Comparison of ENCODE assay signal across 8 cellular contexts in the genomic region with DNA sequence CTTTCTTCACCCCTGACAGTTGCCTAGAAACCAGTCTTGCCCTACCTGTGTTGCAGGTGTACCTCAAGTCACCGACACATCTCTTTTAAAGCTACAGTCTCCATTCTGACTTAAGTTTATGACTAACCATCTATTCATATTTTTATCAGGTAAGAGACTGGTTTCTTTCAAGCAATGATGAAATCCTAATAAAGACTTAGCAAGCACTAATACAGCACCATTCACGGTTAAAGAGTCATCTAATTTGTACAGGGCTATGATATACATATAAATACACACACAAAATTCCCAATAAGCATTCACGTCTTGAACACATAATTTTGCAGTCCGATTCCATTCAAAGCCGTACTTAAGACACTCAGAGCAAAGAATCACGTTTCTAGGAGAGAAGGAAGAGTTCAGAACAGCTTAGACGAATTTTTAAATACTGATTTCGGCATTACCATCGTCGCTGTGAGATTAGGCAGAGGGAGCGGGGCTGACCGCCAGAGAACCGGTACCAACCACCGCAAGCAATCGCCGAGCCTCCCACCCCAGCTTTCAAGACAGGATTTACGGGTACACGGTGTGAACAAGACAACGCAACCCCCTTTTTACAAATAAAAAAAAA. TPM values are rescaled to one million over a fixed set of nuclear protein-coding genes. Genes with fewer than 3 reads are reported as not detected.
DNase-seq lines count a peak whose midpoint lies in the region; ATAC-seq and TF ChIP-seq lines count a peak whose summit lies in the region.

No MANE protein-coding gene starts in this region.

- peaks cover 45% of the 10 kb centered on the region for H4K20me1 ChIP-seq in neural progenitor cell (ENCODE audit: low read depth)

- peak overlapping the region; percentile 77 for H3K9ac ChIP-seq in neural progenitor cell

- peaks cover 6% of the 10 kb centered on the region for H3K27me3 Mint-ChIP-seq in neural progenitor cell (ENCODE audit: insufficient read depth, low read depth)

- no peak overlapping the region for H2AFZ ChIP-seq in neural progenitor cell (replicated peaks)

- no peaks in the 10 kb centered on the region for H3K36me3 ChIP-seq in neural progenitor cell

- H3K4me2 ChIP-seq in neural progenitor cell: peak overlapping the region; percentile 97

- no peaks in the 10 kb centered on the region for H3K9me3 ChIP-seq in neural progenitor cell (ENCODE audit: low read depth)

- H3K4me1 ChIP-seq in neural progenitor cell: peaks cover 63% of the 10 kb centered on the region

- H3K27me3 ChIP-seq in neural progenitor cell: peaks cover 7% of the 10 kb centered on the region

- peaks cover 63% of the 10 kb centered on the region for H3K4me1 Mint-ChIP-seq in neural progenitor cell

- DNase-seq in ELR (ENCODE audit: low read depth): peak; percentile 23
- peak; percentile 27 for DNase-seq in NCI-H69 (lab: John Stamatoyannopoulos, UW)
- no peak for DNase-seq in epithelial cell of prostate (ENCODE audit: low read depth, low spot score)
- DNase-seq in neural progenitor cell (ENCODE audit: low spot score): peak; percentile 28
- no peak for DNase-seq in dedifferentiated amniotic fluid mesenchymal stem cell (ENCODE audit: extremely low spot score)
- DNase-seq in NOMO-1 treated with DMSO at 0.1 percent for 48 hours (lab: John Stamatoyannopoulos, UW; ENCODE audit: unreplicated experiment): no peak
- no peak for DNase-seq in occipital lobe (lab: John Stamatoyannopoulos, UW)

- H3K27ac Mint-ChIP-seq in neural progenitor cell: peak overlapping the region; percentile 31

- no peak for ATAC-seq in HG03159 (IDR thresholded peaks at IDR 0.05; ENCODE audit: unreplicated experiment)

- H3K4me3 ChIP-seq in neural progenitor cell: peak overlapping the region; percentile 96

- peaks cover 14% of the 10 kb centered on the region for H3F3A ChIP-seq in neural progenitor cell (ENCODE audit: low read depth)

- no peaks in the 10 kb centered on the region for H3K36me3 Mint-ChIP-seq in neural progenitor cell

- no peak for TF ChIP-seq CTCF in neural progenitor cell (IDR thresholded peaks at IDR 0.05)

- H3K79me2 ChIP-seq in neural progenitor cell (ENCODE audit: low read depth): peaks cover 58% of the 10 kb centered on the region

- peak overlapping the region; percentile 96 for H3K27ac ChIP-seq in epithelial cell of prostate
- no peak overlapping the region for H3K27ac ChIP-seq in neural progenitor cell

- peak overlapping the region; percentile 91 for H3K4me3 Mint-ChIP-seq in neural progenitor cell

- no peaks in the 10 kb centered on the region for H3K9me3 Mint-ChIP-seq in neural progenitor cell

RNA-seq across cellular contexts. Expression of a gene that starts 0.9 kb away (rescaled TPM):
- total RNA-seq in neural progenitor cell (ENCODE audit: low replicate concordance) (35.3 and 44.8 TPM in 2 replicates), occipital lobe (19.7 TPM)

Comparison
In these comparisons a context has a peak if more than half of its experiments do, and no peak if none do; other contexts are left out.
1. DNase-seq: peak in ELR (single experiment), NCI-H69 (single experiment) and neural progenitor cell (single experiment); none in epithelial cell of prostate (single experiment), dedifferentiated amniotic fluid mesenchymal stem cell (single experiment), NOMO-1 treated with DMSO at 0.1 percent for 48 hours (single experiment) and occipital lobe (single experiment).